In the genomic region with DNA sequence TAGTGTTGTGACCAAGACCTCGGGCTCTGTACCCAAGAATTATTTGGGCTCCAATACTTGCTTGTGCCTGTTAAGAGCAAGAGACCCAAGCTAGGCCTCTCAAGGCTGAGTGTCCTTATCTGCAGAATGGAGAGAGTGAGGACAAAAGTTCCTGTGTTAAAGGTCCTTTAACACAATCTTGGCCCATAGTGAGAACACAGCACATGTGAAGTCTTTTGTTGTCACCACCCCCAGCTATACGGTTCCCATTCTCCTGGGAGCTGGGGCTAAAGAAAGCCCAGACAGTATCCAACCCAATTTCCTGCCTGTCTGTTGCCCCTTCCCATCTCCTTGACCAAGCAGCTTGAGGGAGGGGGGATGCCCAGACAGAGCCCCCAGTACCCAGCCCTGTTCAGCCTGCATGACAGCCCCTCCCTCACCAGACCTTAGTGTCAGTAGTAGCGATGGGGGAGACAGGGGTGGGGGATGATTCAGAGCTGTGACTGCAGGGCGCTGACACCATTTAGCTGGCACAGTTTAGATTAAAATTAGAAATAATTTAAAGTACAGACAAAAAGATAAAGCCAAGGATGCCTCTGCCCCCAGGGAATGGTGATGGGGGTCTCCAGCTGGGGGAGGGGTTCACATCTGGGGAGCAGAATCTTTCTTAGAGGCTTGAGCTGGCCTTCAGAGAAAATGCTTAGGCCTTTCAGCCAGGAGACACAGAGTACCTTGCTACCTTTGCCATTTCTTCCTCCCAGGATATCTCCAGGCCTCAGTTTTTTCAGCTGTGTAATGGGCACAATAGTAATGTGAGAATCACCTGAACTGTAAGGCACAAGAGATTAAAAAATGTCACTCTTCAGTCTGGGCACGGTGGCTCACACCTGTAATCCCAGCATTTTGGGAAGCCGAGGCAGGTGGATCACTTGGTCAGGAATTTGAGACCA, we compare ENCODE assay signal across 13 cellular contexts. TPM values are rescaled to one million over a fixed set of nuclear protein-coding genes. Genes with fewer than 3 reads are reported as not detected.
DNase-seq lines count a peak whose midpoint lies in the region; ATAC-seq, FAIRE-seq and TF ChIP-seq lines count a peak whose summit lies in the region.
"Had no signal": no experiment of that assay in that cellular context is flagged by ENCODE, and none has a peak within 500 bp of the region (broad histone marks: within the 10 kb centered on the region; RNA-seq: fewer than 3 reads in every experiment).

No MANE protein-coding gene starts in this region.

- TSS peak; percentile 69 for BruUV-seq in K562 (replicated peaks; lab: Mats Ljungman, UMichigan)

- peaks cover 6% of the 10 kb centered on the region; the same call in 1 of the 3 replicates for H3K36me3 ChIP-seq in K562 (ENCODE audit: control insufficient read depth, insufficient read depth, low read length)
- peaks cover 0 to 4% (median 0%) of the 10 kb centered on the region in 3 experiments for H3K36me3 ChIP-seq in naive thymus-derived CD4-positive, alpha-beta T cell (ENCODE audit: control insufficient read depth in 2 of 3, insufficient read depth in 3 of 3, low read length in 3 of 3)

- intact Hi-C loops in K562 (cut with micrococcal nuclease): no loop called here
- intact Hi-C loops in naive thymus-derived CD4-positive, alpha-beta T cell (cut with micrococcal nuclease): loop anchor here (2.0 to 5.0 kb wide), 3 partner anchors 33 to 51 kb away; no protein-coding TSS in a partner anchor

- no peak for TF ChIP-seq RAD21 in K562 (CRISPR knock-in tag; conservative IDR thresholded peaks at IDR 0.05 in 1 of 2, IDR thresholded peaks at IDR 0.05 in 1 of 2)

- no peak for TF ChIP-seq EP300 in K562 (IDR thresholded peaks at IDR 0.05; ENCODE audit: low read length)

- peaks cover 0 to 5% of the 10 kb centered on the region in 2 experiments; a peak in 1 of 5 replicates for H3K27me3 ChIP-seq in K562 (ENCODE audit: control insufficient read depth in 2 of 2, insufficient read depth in 2 of 2, low read length in 2 of 2)
- H3K27me3 ChIP-seq in naive thymus-derived CD4-positive, alpha-beta T cell (ENCODE audit: control insufficient read depth in 2 of 2, insufficient read depth in 2 of 2, low read length in 2 of 2): no peaks in the 10 kb centered on the region

- in situ Hi-C loops in K562 (cut with MboI): no loop called here

- TF ChIP-seq CTCF in C4-2B (conservative IDR thresholded peaks at IDR 0.05): no peak
- no peak for TF ChIP-seq CTCF in K562 (IDR thresholded peaks at IDR 0.05 in 2 of 3, conservative IDR thresholded peaks at IDR 0.05 in 1 of 3; ENCODE audit: insufficient read depth in 2 of 3, low read depth in 1 of 3, low read length in 3 of 3)

- peak overlapping the region in 1 of 2 experiments; percentile 89; a peak in 2 of 4 replicates for H3K9ac ChIP-seq in K562 (ENCODE audit: insufficient read depth in 1 of 2, low read depth in 2 of 2, low read length in 2 of 2)

- DNase-seq in K562 (ENCODE audit: extremely low read depth in 1 of 4, low spot score in 3 of 4): peak in 1 of 4 experiments; percentile 14
- DNase-seq in naive thymus-derived CD4-positive, alpha-beta T cell: peak in 1 of 9 donors; percentile 4
- no peak for DNase-seq in glomerular visceral epithelial cell (ENCODE audit: extremely low spot score)
- DNase-seq: DMS79 treated with DMSO at 0.1 percent for 48 hours, hippocampal formation, NCI-H1436 treated with DMSO at 0.1 percent for 48 hours, SW 1271 had no signal

- peak; percentile 29 for FAIRE-seq in K562 (lab: Jason Lieb, UNC)

- H3K36me3 Mint-ChIP-seq in naive thymus-derived CD4-positive, alpha-beta T cell: peaks cover 0 to 5% (median 0%) of the 10 kb centered on the region in 5 donors

- no peak overlapping the region for H3K4me2 ChIP-seq in K562 (ENCODE audit: insufficient read depth, low read length)

- peaks cover 6% of the 10 kb centered on the region for H4K20me1 ChIP-seq in K562 (replicated peaks; ENCODE audit: control insufficient read depth, insufficient read depth, low read length)

- peaks cover 0 to 13% (median 0%) of the 10 kb centered on the region in 5 donors for H3K27me3 Mint-ChIP-seq in naive thymus-derived CD4-positive, alpha-beta T cell

- H3K9me3 ChIP-seq in K562 (replicated peaks; ENCODE audit: control insufficient read depth, insufficient read depth, low read depth, low read length): no peaks in the 10 kb centered on the region
- no peaks in the 10 kb centered on the region for H3K9me3 ChIP-seq in naive thymus-derived CD4-positive, alpha-beta T cell (ENCODE audit: control insufficient read depth in 2 of 3, low read length in 3 of 3)

- H3K27ac Mint-ChIP-seq in naive thymus-derived CD4-positive, alpha-beta T cell: peak overlapping the region; percentile 59 to 93 (median 80)

- H3K4me1 Mint-ChIP-seq in naive thymus-derived CD4-positive, alpha-beta T cell: peaks cover 20 to 38% (median 35%) of the 10 kb centered on the region in 7 donors

- WGBS in K562 (ENCODE audit: insufficient coverage, low coverage, missing lambda C conversion rate): 55% methylated on average over 5 of the region's 6 CpGs

- no peak for TF ChIP-seq POLR2A in K562 (conservative IDR thresholded peaks at IDR 0.05)

- ATAC-seq in HG03378 (IDR thresholded peaks at IDR 0.05; ENCODE audit: unreplicated experiment) (peak; percentile 0), K562 (no peak), HG03521 (IDR thresholded peaks at IDR 0.05; ENCODE audit: unreplicated experiment) (no peak), SK-N-SH treated with all-trans-retinoic acid at 6 μM for 48 hours (no peak), HG02623 (IDR thresholded peaks at IDR 0.05; ENCODE audit: unreplicated experiment) (no peak)
- ATAC-seq in naive thymus-derived CD4-positive, alpha-beta T cell: no peak

- peak overlapping the region; percentile 94 for H3K27ac ChIP-seq in C4-2B
- no peak overlapping the region for H3K27ac ChIP-seq in K562 (ENCODE audit: extremely low read depth, low read depth, low read length)
- H3K27ac ChIP-seq in naive thymus-derived CD4-positive, alpha-beta T cell (ENCODE audit: low read depth, low read length): peak overlapping the region; percentile 77

- H3K4me3 ChIP-seq in K562: no peak overlapping the region
- H3K4me3 ChIP-seq in naive thymus-derived CD4-positive, alpha-beta T cell (ENCODE audit: low read length): no peak overlapping the region

- H3K79me2 ChIP-seq in K562 (ENCODE audit: control insufficient read depth, insufficient read depth, low read length): peaks cover 14% of the 10 kb centered on the region

- peak overlapping the region; percentile 18 to 93 (median 86) for H3K4me3 Mint-ChIP-seq in naive thymus-derived CD4-positive, alpha-beta T cell

- peaks cover 7% of the 10 kb centered on the region for H3K9me1 ChIP-seq in K562 (ENCODE audit: control insufficient read depth, insufficient read depth, low read length)

- no peak overlapping the region for H2AFZ ChIP-seq in K562 (ENCODE audit: low read depth, low read length)

- POLR2A ChIA-PET in K562 (lab: Yijun Ruan, JAX): interaction anchor here (0.6 to 1.1 kb wide), 3 partner anchors 10 to 40 kb away, joined by 3 to 5 read pairs (median 3); no protein-coding TSS in a partner anchor
- POLR2A ChIA-PET in naive thymus-derived CD4-positive, alpha-beta T cell (lab: Charles Lee): interaction anchor here (1.7 kb wide), 1 partner anchor 32 kb away, joined by 4 read pairs; no protein-coding TSS in a partner anchor

- H3K4me1 ChIP-seq in K562 (replicated peaks in 1 of 2; ENCODE audit: control insufficient read depth in 2 of 2, insufficient read depth in 2 of 2, low read length in 2 of 2): peaks cover 19 to 41% of the 10 kb centered on the region in 2 experiments; a peak in 4 of 5 replicates
- peaks cover 9 to 22% of the 10 kb centered on the region in 2 donors for H3K4me1 ChIP-seq in naive thymus-derived CD4-positive, alpha-beta T cell (ENCODE audit: control insufficient read depth in 2 of 2, insufficient read depth in 2 of 2, low read length in 2 of 2)

- CTCF ChIA-PET in K562 (lab: Yijun Ruan, JAX; ENCODE audit: low intra/inter-chr PET ratio): no interaction called here
- CTCF ChIA-PET in naive thymus-derived CD4-positive, alpha-beta T cell (lab: Charles Lee): interaction anchor here (0.7 to 2.0 kb wide), 3 partner anchors 28 to 32 kb away, joined by 3 to 5 read pairs (median 3); no protein-coding TSS in a partner anchor

- H3K9me3 Mint-ChIP-seq in naive thymus-derived CD4-positive, alpha-beta T cell: no peaks in the 10 kb centered on the region
- H3K9me3 Mint-ChIP-seq: stimulated activated naive CD8-positive, alpha-beta T cell treated with anti-CD3 and anti-CD28 coated beads, Interleukin-15, amount 100 ng/mL, for 72 hours had no signal

RNA-seq across cellular contexts. Expression of gene PRKCD, which starts 2.7 kb away (rescaled TPM):
- total RNA-seq in K562 (2011; cell fraction: chromatin; rRNA removed; ENCODE audit: low replicate concordance): 9.7 and 22.9 TPM in 2 replicates
- total RNA-seq in K562 (2011; cell fraction: nucleolus; rRNA removed): 11.8 and 13.8 TPM in 2 replicates
- 10.5 and 11.8 TPM in 2 replicates for total RNA-seq in K562 (2011; cell fraction: nucleoplasm; rRNA removed)
- total RNA-seq in K562 (2014; rRNA removed): 3.0 and 4.6 TPM in 2 replicates
- 4.2 and 4.4 TPM in 2 replicates for total RNA-seq in K562 (2014; rRNA removed; fragmentation: Illumina TruSeq; extraction: Trizol)
- 5.9 and 6.1 TPM in 2 replicates for total RNA-seq in K562 (2015; rRNA removed; fragmentation: Illumina TruSeq; extraction: Trizol)
- total RNA-seq in K562 (2021): 15.7 and 16.0 TPM in 2 replicates
- 15.3 and 16.0 TPM in 2 replicates for polyA plus RNA-seq in K562 (2011; rRNA removed)
- 16.0 and 19.6 TPM in 2 replicates for polyA plus RNA-seq in K562 (2011; cell fraction: cytosol; rRNA removed)
- polyA plus RNA-seq in K562 (2011; cell fraction: nucleus; rRNA removed): 21.6 and 24.8 TPM in 2 replicates
- 12.8 and 15.7 TPM in 2 replicates for polyA plus RNA-seq in K562 (2012)
- 18.8 and 19.5 TPM in 2 replicates for polyA plus RNA-seq in K562 (2014; fragmentation: Illumina TruSeq; extraction: Trizol)
- 1 to 10 TPM; 2.5 to 4.1 TPM for polyA plus RNA-seq in K562 (2014; fragmentation: Nextera tagmentation; extraction: Ambion mirVana)
- polyA plus RNA-seq in K562 (2014; rRNA removed): 14.1 and 14.3 TPM in 2 replicates
- polyA minus RNA-seq in K562 (2011; rRNA and poly(A)+ RNA removed): 12.2 and 14.1 TPM in 2 replicates
- polyA minus RNA-seq in K562 (2011; cell fraction: cytosol; rRNA and poly(A)+ RNA removed): 8.0 and 9.1 TPM in 2 replicates
- polyA minus RNA-seq in K562 (2011; cell fraction: nucleus; rRNA and poly(A)+ RNA removed): 7.3 and 9.6 TPM in 2 replicates
- total RNA-seq in naive thymus-derived CD4-positive, alpha-beta T cell: 10 to 100 TPM; 10.2 to 72.8 (median 18.7) TPM
- polyA plus RNA-seq in naive thymus-derived CD4-positive, alpha-beta T cell: 10 to 100 TPM in 1 of 2 donors, 1 to 10 TPM in 1; 7.7 to 17.5 TPM

RNA-seq across cellular contexts. Expression of gene RFT1, which starts 33.5 kb away (rescaled TPM):
- 24.4 and 29.3 TPM in 2 replicates for total RNA-seq in K562 (2011; cell fraction: chromatin; rRNA removed; ENCODE audit: low replicate concordance)
- 21.2 and 22.3 TPM in 2 replicates for total RNA-seq in K562 (2011; cell fraction: nucleolus; rRNA removed)
- 25.0 and 27.3 TPM in 2 replicates for total RNA-seq in K562 (2011; cell fraction: nucleoplasm; rRNA removed)
- total RNA-seq in K562 (2014; rRNA removed) (4.4 and 6.2 TPM in 2 replicates), K562 (2014; rRNA removed; fragmentation: Illumina TruSeq; extraction: Trizol) (6.1 and 6.2 TPM in 2 replicates), K562 (2015; rRNA removed; fragmentation: Illumina TruSeq; extraction: Trizol) (5.0 and 6.0 TPM in 2 replicates), K562 (2021) (10.9 and 13.9 TPM in 2 replicates)
- polyA plus RNA-seq in K562 (2011; rRNA removed) (16.5 and 23.8 TPM in 2 replicates), K562 (2014; fragmentation: Illumina TruSeq; extraction: Trizol) (10.5 and 11.3 TPM in 2 replicates), K562 (2014; fragmentation: Nextera tagmentation; extraction: Ambion mirVana) (1 to 10 TPM; 7.4 to 9.0 TPM), K562 (2014; rRNA removed) (8.9 and 10.1 TPM in 2 replicates)
- 22.8 and 23.1 TPM in 2 replicates for polyA plus RNA-seq in K562 (2011; cell fraction: cytosol; rRNA removed)
- polyA plus RNA-seq in K562 (2011; cell fraction: nucleus; rRNA removed): 12.2 and 13.6 TPM in 2 replicates
- polyA plus RNA-seq in K562 (2012): 11.8 and 16.9 TPM in 2 replicates
- 26.4 and 34.0 TPM in 2 replicates for polyA minus RNA-seq in K562 (2011; rRNA and poly(A)+ RNA removed)
- 4.4 and 10.6 TPM in 2 replicates for polyA minus RNA-seq in K562 (2011; cell fraction: cytosol; rRNA and poly(A)+ RNA removed)
- 7.3 and 8.2 TPM in 2 replicates for polyA minus RNA-seq in K562 (2011; cell fraction: nucleus; rRNA and poly(A)+ RNA removed)
- 10 to 100 TPM; 16.0 to 32.0 (median 26.0) TPM for total RNA-seq in naive thymus-derived CD4-positive, alpha-beta T cell
- polyA plus RNA-seq in naive thymus-derived CD4-positive, alpha-beta T cell: 10 to 100 TPM; 22.9 to 24.1 TPM
